22 cellular contexts compared by ENCODE assay signal in genomic region chr16:84246679-84247077, GRCh38. TPM values are rescaled to one million over a fixed set of nuclear protein-coding genes. Genes with fewer than 3 reads are reported as not detected.
"Had no signal": no experiment of that assay in that cellular context is flagged by ENCODE, and none has a peak within 500 bp of the region (broad histone marks: within the 10 kb centered on the region; RNA-seq: fewer than 3 reads in every experiment).

No MANE protein-coding gene starts in this region.

- H3K9me3 ChIP-seq: heart left ventricle, left lung, suprapubic skin had no signal

- H3K27ac ChIP-seq: coronary artery, heart left ventricle, left lung, spleen, suprapubic skin had no signal

- H3K36me3 Mint-ChIP-seq: activated naive CD4-positive, alpha-beta T cell treated with anti-CD3 and anti-CD28 coated beads, Interleukin-2, amount 10 ng/mL, durations not matched to agents 7 days and 5 days; natural killer cell treated with Interleukin-12 subunit alpha and Interleukin-12 subunit beta and Interleukin-15 and Interleukin-18, amount 100 ng/mL, for 72 hours; WTC11 had no signal

- H3K4me1 Mint-ChIP-seq: activated naive CD4-positive, alpha-beta T cell treated with anti-CD3 and anti-CD28 coated beads, Interleukin-2, amount 10 ng/mL, durations not matched to agents 7 days and 5 days; activated T-helper 17 cell treated with anti-CD3 and anti-CD28 coated beads, Interleukin-2, amount 50 U/mL, for 72 hours had no signal

- ATAC-seq: activated T-helper 17 cell treated with anti-CD3 and anti-CD28 coated beads, Interleukin-2, amount 50 U/mL, for 72 hours; heart left ventricle; left lung; natural killer cell treated with Interleukin-12 subunit alpha and Interleukin-12 subunit beta and Interleukin-15 and Interleukin-18, amount 100 ng/mL, for 72 hours; sciatic nerve; WTC11 had no signal

- DNase-seq: activated CD4-positive, alpha-beta T cell treated with anti-CD3 and anti-CD28 coated beads for 48 hours; activated naive CD4-positive, alpha-beta T cell treated with anti-CD3 and anti-CD28 coated beads, Interleukin-2, amount 10 ng/mL, durations not matched to agents 7 days and 5 days; caudate nucleus; effector CD4-positive, alpha-beta T cell; foreskin melanocyte; heart left ventricle; left lung; mesenchymal stem cell; spleen; stimulated activated CD4-positive, alpha-beta T cell treated with anti-CD3 and anti-CD28 coated beads, Interleukin-1b, Interleukin-23, amount 100 ng/mL, for 48 hours; stimulated activated naive CD4-positive, alpha-beta T cell treated with Interleukin-2 at 50 U/mL for 16 hours; T1000 had no signal

- H3K36me3 ChIP-seq: heart left ventricle, left lung, spleen, suprapubic skin had no signal

- H3K9me3 Mint-ChIP-seq: activated T-helper 17 cell treated with anti-CD3 and anti-CD28 coated beads, Interleukin-2, amount 50 U/mL, for 72 hours; natural killer cell treated with Interleukin-12 subunit alpha and Interleukin-12 subunit beta and Interleukin-15 and Interleukin-18, amount 100 ng/mL, for 72 hours had no signal

- H3K4me3 ChIP-seq: coronary artery, heart left ventricle, left lung, spleen, suprapubic skin had no signal

- H3K27ac Mint-ChIP-seq: activated naive CD4-positive, alpha-beta T cell treated with anti-CD3 and anti-CD28 coated beads, Interleukin-2, amount 10 ng/mL, durations not matched to agents 7 days and 5 days; activated T-helper 17 cell treated with anti-CD3 and anti-CD28 coated beads, Interleukin-2, amount 50 U/mL, for 72 hours; natural killer cell treated with Interleukin-12 subunit alpha and Interleukin-12 subunit beta and Interleukin-15 and Interleukin-18, amount 100 ng/mL, for 72 hours; WTC11 had no signal

- H3K4me3 Mint-ChIP-seq: activated naive CD4-positive, alpha-beta T cell treated with anti-CD3 and anti-CD28 coated beads, Interleukin-2, amount 10 ng/mL, durations not matched to agents 7 days and 5 days; activated T-helper 17 cell treated with anti-CD3 and anti-CD28 coated beads, Interleukin-2, amount 50 U/mL, for 72 hours; natural killer cell treated with Interleukin-12 subunit alpha and Interleukin-12 subunit beta and Interleukin-15 and Interleukin-18, amount 100 ng/mL, for 72 hours; WTC11 had no signal

RNA-seq across cellular contexts. Expression of gene KCNG4, which starts 6.9 kb away (rescaled TPM):
- total RNA-seq: activated T-helper 17 cell treated with anti-CD3 and anti-CD28 coated beads, Interleukin-2, amount 50 U/mL, for 72 hours; endothelial cell of umbilical vein; heart left ventricle; left lung; natural killer cell treated with Interleukin-12 subunit alpha and Interleukin-12 subunit beta and Interleukin-15 and Interleukin-18, amount 100 ng/mL, for 72 hours; omental fat pad; pulmonary artery endothelial cell; sciatic nerve; spleen; suprapubic skin; ureter; WTC11 had no signal

RNA-seq across cellular contexts. Expression of gene WFDC1, which starts 48.0 kb away (rescaled TPM):
- total RNA-seq: endothelial cell of umbilical vein; natural killer cell treated with Interleukin-12 subunit alpha and Interleukin-12 subunit beta and Interleukin-15 and Interleukin-18, amount 100 ng/mL, for 72 hours; pulmonary artery endothelial cell had no signal

RNA-seq across cellular contexts. Expression of gene ADAD2, which starts 55.7 kb away (rescaled TPM):
- total RNA-seq: activated T-helper 17 cell treated with anti-CD3 and anti-CD28 coated beads, Interleukin-2, amount 50 U/mL, for 72 hours; endothelial cell of umbilical vein; natural killer cell treated with Interleukin-12 subunit alpha and Interleukin-12 subunit beta and Interleukin-15 and Interleukin-18, amount 100 ng/mL, for 72 hours; pulmonary artery endothelial cell; sciatic nerve had no signal
